ENCODE assay signal across 1 cellular context in genomic region chr19:793775-794174, GRCh38.
TF ChIP-seq lines count a peak whose summit lies in the region.

No MANE protein-coding gene starts in this region.

TF ChIP-seq in GM12878, 131 proteins besides CTCF, POLR2A, EP300 and RAD21:
- TF ChIP-seq SUZ12 (IDR thresholded peaks at IDR 0.05; ENCODE audit: unreplicated experiment) (no peak), PRDM15 (CRISPR knock-in tag; IDR thresholded peaks at IDR 0.05) (no peak), ZNF592 (IDR thresholded peaks at IDR 0.05) (no peak), NR2C2 (IDR thresholded peaks at IDR 0.05; ENCODE audit: borderline replicate concordance, control insufficient read depth, insufficient read length, low read depth) (no peak), TARDBP (IDR thresholded peaks at IDR 0.05; ENCODE audit: borderline replicate concordance) (no peak), BCL3 (IDR thresholded peaks at IDR 0.05; ENCODE audit: borderline replicate concordance, insufficient read depth, low read depth, low read length, poor library complexity, severe bottlenecking) (peak; percentile 76)
